Comparison of ENCODE assay signal across 8 cellular contexts in the genomic region with DNA sequence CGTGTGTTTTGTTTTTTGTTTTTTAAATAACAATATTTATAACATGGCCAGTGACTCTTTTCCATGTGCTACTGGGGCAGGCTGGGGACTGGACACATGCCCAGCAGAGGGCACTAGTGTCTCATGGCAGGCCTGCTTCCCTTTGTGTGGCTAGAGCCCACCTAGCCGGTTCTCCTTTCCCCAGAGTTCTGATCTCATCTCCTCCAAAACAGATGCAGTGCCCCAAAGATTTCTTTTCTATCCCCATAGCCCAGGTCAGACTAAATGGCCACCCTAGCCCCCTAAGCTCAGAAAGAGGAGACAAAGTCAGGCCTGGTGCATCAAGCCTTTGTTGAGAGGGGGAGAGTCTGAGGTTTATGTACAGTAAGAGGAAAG. TPM values are rescaled to one million over a fixed set of nuclear protein-coding genes. Genes with fewer than 3 reads are reported as not detected.
DNase-seq lines count a peak whose midpoint lies in the region; ATAC-seq and TF ChIP-seq lines count a peak whose summit lies in the region.

No MANE protein-coding gene starts in this region.

- peak overlapping the region; percentile 3 for H2AK5ac ChIP-seq in mesenchymal stem cell (ENCODE audit: low read length, severe bottlenecking)

- no peak overlapping the region for H3K23ac ChIP-seq in mesenchymal stem cell (ENCODE audit: low read length in 2 of 2)

- CTCF ChIA-PET in HEK293T (lab: Yijun Ruan, JAX): interaction anchor here (1.0 to 1.1 kb wide), 2 partner anchors 35 to 62 kb away, joined by 3 to 4 read pairs; no protein-coding TSS in a partner anchor

- no peaks in the 10 kb centered on the region for H3K9me3 ChIP-seq in effector memory CD4-positive, alpha-beta T cell (ENCODE audit: control insufficient read depth, low read length)
- H3K9me3 ChIP-seq in mesenchymal stem cell (ENCODE audit: control insufficient read depth, low read length): no peaks in the 10 kb centered on the region

- H3K14ac ChIP-seq in mesenchymal stem cell (ENCODE audit: low read length in 2 of 2): no peak overlapping the region

- H3K4me1 ChIP-seq in effector memory CD4-positive, alpha-beta T cell (ENCODE audit: control insufficient read depth, insufficient read depth, low read length, poor library complexity, severe bottlenecking): peaks cover 7% of the 10 kb centered on the region
- H3K4me1 ChIP-seq in mesenchymal stem cell (ENCODE audit: control insufficient read depth, insufficient read depth, low read depth, low read length): no peaks in the 10 kb centered on the region

- H4K8ac ChIP-seq in mesenchymal stem cell (ENCODE audit: low read length): no peak overlapping the region

- H3K18ac ChIP-seq in mesenchymal stem cell (ENCODE audit: low read depth in 1 of 2, low read length in 2 of 2): no peak overlapping the region

- H3K4ac ChIP-seq in mesenchymal stem cell (ENCODE audit: low read depth in 1 of 2, low read length in 2 of 2): peak overlapping the region in 1 of 2 experiments; percentile 4

- H4K91ac ChIP-seq in mesenchymal stem cell (ENCODE audit: low read length): no peak overlapping the region

- H3K4me2 ChIP-seq in mesenchymal stem cell (ENCODE audit: low read length, poor library complexity, severe bottlenecking): no peak overlapping the region

- DNase-seq in CD1c-positive myeloid dendritic cell (ENCODE audit: extremely low spot score) (peak; percentile 88), HEK293T (ENCODE audit: extremely low spot score) (peak; percentile 85), NCI-H82 treated with DMSO at 0.1 percent for 48 hours (lab: John Stamatoyannopoulos, UW; ENCODE audit: unreplicated experiment) (peak; percentile 11), mesenchymal stem cell (peak; percentile 80)
- DNase-seq in activated CD8-positive, alpha-beta memory T cell treated with anti-CD3 and anti-CD28 coated beads for 24 hours: peak; percentile 92
- DNase-seq in effector memory CD4-positive, alpha-beta T cell: peak; percentile 64 to 76 (median 68)
- peak; percentile 66 to 69 for DNase-seq in stimulated activated CD8-positive, alpha-beta memory T cell treated with anti-CD3 and anti-CD28 coated beads, Interleukin-2, amount 100 ng/mL, for 1 hour (ENCODE audit: low read depth in 2 of 2)

- peak overlapping the region; percentile 37 for H3K9ac ChIP-seq in mesenchymal stem cell (ENCODE audit: low read length)

- POLR2A ChIA-PET in HEK293T (lab: Yijun Ruan, JAX): interaction anchor here (1.3 to 3.4 kb wide), 2 partner anchors 97 kb away, joined by 3 to 14 read pairs; partner anchors contain the start of gene TMBIM6

- H2BK120ac ChIP-seq in mesenchymal stem cell (ENCODE audit: low read depth, low read length): no peak overlapping the region

- H2BK5ac ChIP-seq in mesenchymal stem cell (ENCODE audit: low read depth, low read length, poor library complexity, severe bottlenecking): no peak overlapping the region

- peaks cover 5% of the 10 kb centered on the region for H3K79me1 ChIP-seq in mesenchymal stem cell (replicated peaks; ENCODE audit: low read length, poor library complexity, severe bottlenecking)

- H3K27me3 ChIP-seq in effector memory CD4-positive, alpha-beta T cell (replicated peaks; ENCODE audit: control insufficient read depth, insufficient read depth, low read length, poor library complexity, severe bottlenecking): no peaks in the 10 kb centered on the region
- no peaks in the 10 kb centered on the region for H3K27me3 ChIP-seq in mesenchymal stem cell (ENCODE audit: control insufficient read depth in 1 of 2, insufficient read depth in 1 of 2, low read length in 2 of 2)

- H3K27ac ChIP-seq in effector memory CD4-positive, alpha-beta T cell (ENCODE audit: insufficient read depth, low read length, poor library complexity, severe bottlenecking): peak overlapping the region; percentile 3
- no peak overlapping the region for H3K27ac ChIP-seq in mesenchymal stem cell (ENCODE audit: low read length, poor library complexity, severe bottlenecking)

- H2BK12ac ChIP-seq in mesenchymal stem cell (ENCODE audit: low read length in 2 of 2): no peak overlapping the region

- WGBS in mesenchymal stem cell: 0% methylated on average over 1 of the region's 2 CpGs

- H2AFZ ChIP-seq in mesenchymal stem cell (ENCODE audit: low read depth, low read length): no peak overlapping the region

- ATAC-seq in GM21390 (IDR thresholded peaks at IDR 0.05; ENCODE audit: unreplicated experiment): no peak

- H2BK15ac ChIP-seq in mesenchymal stem cell (ENCODE audit: low read depth, poor library complexity, severe bottlenecking): no peak overlapping the region

- peaks cover 36% of the 10 kb centered on the region for H3K36me3 ChIP-seq in effector memory CD4-positive, alpha-beta T cell (ENCODE audit: control insufficient read depth, insufficient read depth, low read length)
- H3K36me3 ChIP-seq in mesenchymal stem cell (ENCODE audit: control insufficient read depth in 1 of 2, insufficient read depth in 2 of 2, low read depth in 1 of 2, low read length in 2 of 2): peaks cover 79 to 85% of the 10 kb centered on the region in 2 experiments

- H3K4me3 ChIP-seq in effector memory CD4-positive, alpha-beta T cell (ENCODE audit: insufficient read depth, low read depth, low read length, poor library complexity, severe bottlenecking): no peak overlapping the region
- no peak overlapping the region for H3K4me3 ChIP-seq in mesenchymal stem cell (ENCODE audit: insufficient read depth in 1 of 2, low read depth in 1 of 2, low read length in 2 of 2)

TF ChIP-seq in HEK293T, 16 proteins besides CTCF, POLR2A, EP300 and RAD21:
- TF ChIP-seq BHLHE40 (IDR thresholded peaks at IDR 0.05; ENCODE audit: borderline replicate concordance) (no peak), FOXA1 (IDR thresholded peaks at IDR 0.05) (no peak), NFRKB (IDR thresholded peaks at IDR 0.05) (no peak), ARNT (IDR thresholded peaks at IDR 0.05) (no peak), PKNOX1 (IDR thresholded peaks at IDR 0.05) (no peak), L3MBTL2 (conservative IDR thresholded peaks at IDR 0.05) (no peak), FOXM1 (IDR thresholded peaks at IDR 0.05; ENCODE audit: borderline replicate concordance) (no peak), SUZ12 (IDR thresholded peaks at IDR 0.05) (no peak), LEF1 (IDR thresholded peaks at IDR 0.05; ENCODE audit: borderline replicate concordance) (no peak), HDGF (IDR thresholded peaks at IDR 0.05; ENCODE audit: borderline replicate concordance) (no peak), CTBP1 (IDR thresholded peaks at IDR 0.05; ENCODE audit: borderline replicate concordance) (no peak), ZNF384 (IDR thresholded peaks at IDR 0.05) (no peak), FOXK2 (IDR thresholded peaks at IDR 0.05) (no peak), TARDBP (IDR thresholded peaks at IDR 0.05) (no peak), ELF4 (IDR thresholded peaks at IDR 0.05) (no peak), SP1 (IDR thresholded peaks at IDR 0.05) (no peak)

RNA-seq across cellular contexts. Expression of gene PRPF40B, which starts 21.2 kb away (rescaled TPM):
- polyA plus RNA-seq in mesenchymal stem cell (2013, experiment 1 of 2): 6.3 TPM
- polyA plus RNA-seq in mesenchymal stem cell (2013, experiment 2 of 2): 7.2 TPM

RNA-seq across cellular contexts. Expression of gene FAM186B, which starts 39.2 kb away (rescaled TPM):
- polyA plus RNA-seq in mesenchymal stem cell (2013, experiment 1 of 2): 0.10 TPM
- polyA plus RNA-seq in mesenchymal stem cell (2013, experiment 2 of 2): 0.07 TPM

Comparison
In these comparisons a context has a peak if more than half of its experiments do, and no peak if none do; other contexts are left out.
1. DNase-seq: peak in every context shown above with its lines; median percentile 92 in activated CD8-positive, alpha-beta memory T cell treated with anti-CD3 and anti-CD28 coated beads for 24 hours; 88 in CD1c-positive myeloid dendritic cell; 85 in HEK293T; 80 in mesenchymal stem cell; 68 in effector memory CD4-positive, alpha-beta T cell; 68 in stimulated activated CD8-positive, alpha-beta memory T cell treated with anti-CD3 and anti-CD28 coated beads, Interleukin-2, amount 100 ng/mL, for 1 hour; 11 in NCI-H82 treated with DMSO at 0.1 percent for 48 hours.